ENCODE assay signal across 11 cellular contexts in genomic region chr11:83612891-83613766, GRCh38.
DNase-seq lines count a peak whose midpoint lies in the region; ATAC-seq and TF ChIP-seq lines count a peak whose summit lies in the region.
"Had no signal": no experiment of that assay in that cellular context is flagged by ENCODE, and none has a peak within 500 bp of the region (broad histone marks: within the 10 kb centered on the region; RNA-seq: fewer than 3 reads in every experiment).

No MANE protein-coding gene starts in this region.

- no peak overlapping the region for H2BK15ac ChIP-seq in neuronal stem cell (ENCODE audit: low read length)

- H2AFZ ChIP-seq in neuronal stem cell (ENCODE audit: low read length) (peak overlapping the region; percentile 69), mammary epithelial cell (ENCODE audit: low read depth, low read length) (no peak overlapping the region)

- no peak overlapping the region for H3K27ac ChIP-seq in neuronal stem cell (replicated peaks; ENCODE audit: low read length)
- no peak overlapping the region for H3K27ac ChIP-seq in WERI-Rb-1
- H3K27ac ChIP-seq in mammary epithelial cell (ENCODE audit: insufficient read depth, low read depth, low read length), result no peak overlapping the region

- H3K9ac ChIP-seq in neuronal stem cell (ENCODE audit: low read depth, low read length, poor library complexity), result no peak overlapping the region
- no peak overlapping the region for H3K9ac ChIP-seq in mammary epithelial cell (ENCODE audit: insufficient read depth, low read length)

- TF ChIP-seq CTCF in WERI-Rb-1 (IDR thresholded peaks at IDR 0.05; ENCODE audit: low read depth, low read length) (no peak), mammary epithelial cell (conservative IDR thresholded peaks at IDR 0.05 in 1 of 2, IDR thresholded peaks at IDR 0.05 in 1 of 2; ENCODE audit: extremely low read depth in 1 of 2, insufficient read depth in 1 of 2, low read depth in 1 of 2, low read length in 2 of 2) (no peak)

- BruUV-seq in mammary epithelial cell (replicated peaks; lab: Mats Ljungman, UMichigan), result no TSS peak

- no peaks in the 10 kb centered on the region for H3K79me1 ChIP-seq in neuronal stem cell (ENCODE audit: low read depth, low read length)

- no peak overlapping the region for H3K18ac ChIP-seq in neuronal stem cell (ENCODE audit: low read length)

- no peak overlapping the region for H3K14ac ChIP-seq in neuronal stem cell (ENCODE audit: low read length)

- H3K27me3 ChIP-seq in neuronal stem cell (ENCODE audit: control insufficient read depth in 3 of 3, insufficient read depth in 3 of 3, low read depth in 1 of 3, low read length in 3 of 3), result no peaks in the 10 kb centered on the region
- peaks cover 23% of the 10 kb centered on the region for H3K27me3 ChIP-seq in WERI-Rb-1 (ENCODE audit: insufficient read depth, low read depth, severe bottlenecking)
- no peaks in the 10 kb centered on the region for H3K27me3 ChIP-seq in mammary epithelial cell (ENCODE audit: insufficient read depth, low read length)

- no peak overlapping the region for H3K23ac ChIP-seq in neuronal stem cell (ENCODE audit: low read depth, low read length, poor library complexity)

- intact Hi-C loops in mammary epithelial cell (cut with micrococcal nuclease), result no loop called here

- CTCF ChIA-PET in mammary epithelial cell (lab: Charles Lee; ENCODE audit: low non-redundant PET), result no interaction called here

- H3K4me3 ChIP-seq in neuronal stem cell (ENCODE audit: low read length in 2 of 2), result no peak overlapping the region
- H3K4me3 ChIP-seq in WERI-Rb-1 (ENCODE audit: low read depth, low read length), result no peak overlapping the region
- H3K4me3 ChIP-seq in mammary epithelial cell (replicated peaks in 1 of 3; ENCODE audit: insufficient read depth in 1 of 3, low read depth in 2 of 3, low read length in 3 of 3), result no peak overlapping the region

- H2BK12ac ChIP-seq in neuronal stem cell (ENCODE audit: low read length), result no peak overlapping the region

- H3K4me1 ChIP-seq in neuronal stem cell (ENCODE audit: control insufficient read depth in 2 of 2, insufficient read depth in 1 of 2, low read depth in 1 of 2, low read length in 2 of 2) (peaks cover 3 to 5% of the 10 kb centered on the region in 2 donors), mammary epithelial cell (ENCODE audit: insufficient read depth, low read length) (no peaks in the 10 kb centered on the region)

- no CpG with 5 or more reads among the region's 5 CpGs for whole genome bisulfite sequencing in neuronal stem cell (ENCODE audit: extremely low coverage in 2 of 2, insufficient read length in 2 of 2, insufficient replicate concordance in 1 of 2), 2 donors
- 34% methylated on average over 5 of the region's 5 CpGs for WGBS in mammary epithelial cell (ENCODE audit: low coverage, missing lambda C conversion rate)

- no peak overlapping the region for H2BK5ac ChIP-seq in neuronal stem cell (ENCODE audit: low read length)

- no peaks in the 10 kb centered on the region for H3K79me2 ChIP-seq in mammary epithelial cell (ENCODE audit: insufficient read depth, low read length)

- in situ Hi-C loops in mammary epithelial cell (cut with MboI; ENCODE audit: low sequenced_read_pairs in 2 of 2), result no loop called here

- H3K4ac ChIP-seq in neuronal stem cell (ENCODE audit: low read length), result no peak overlapping the region

- DNase-seq in NCI-H2171 treated with DMSO at 0.1 percent for 48 hours (lab: John Stamatoyannopoulos, UW) (peak; percentile 18), NCI-H2171 (lab: John Stamatoyannopoulos, UW) (no peak), NCI-H1436 (lab: John Stamatoyannopoulos, UW) (peak; percentile 66), neuronal stem cell (ENCODE audit: low spot score) (peak; percentile 30), WERI-Rb-1 (no peak), mammary epithelial cell (no peak)
- no peak for DNase-seq in stimulated activated CD4-positive, alpha-beta T cell treated with anti-CD3 and anti-CD28 coated beads, Interleukin-4, amount 100 ng/mL, for 24 hours
- DNase-seq: activated CD4-positive, alpha-beta T cell treated with anti-CD3 and anti-CD28 coated beads for 36 hours; NCI-H524; stimulated activated naive CD8-positive, alpha-beta T cell treated with anti-CD3 and anti-CD28 coated beads, Interleukin-15, Interleukin-2, amounts not matched to agents 100 U/mL and 50 U/mL, for 24 hours had no signal

- no peaks in the 10 kb centered on the region for H3K36me3 ChIP-seq in neuronal stem cell (replicated peaks in 1 of 2; ENCODE audit: control insufficient read depth in 2 of 2, insufficient read depth in 2 of 2, low read length in 2 of 2)
- H3K36me3 ChIP-seq in WERI-Rb-1, result no peaks in the 10 kb centered on the region
- no peaks in the 10 kb centered on the region for H3K36me3 ChIP-seq in mammary epithelial cell (ENCODE audit: insufficient read depth, low read length)

- no peak overlapping the region for H3K4me2 ChIP-seq in neuronal stem cell (ENCODE audit: insufficient read depth, low read length, poor library complexity, severe bottlenecking)
- no peak overlapping the region for H3K4me2 ChIP-seq in mammary epithelial cell (ENCODE audit: insufficient read depth, low read depth, low read length)

- H2AK5ac ChIP-seq in neuronal stem cell (ENCODE audit: low read depth, low read length), result no peak overlapping the region

- peak; percentile 82 for ATAC-seq in HG02798 (IDR thresholded peaks at IDR 0.05; ENCODE audit: poor library complexity, unreplicated experiment)
- ATAC-seq: activated CD4-positive, alpha-beta T cell treated with anti-CD3 and anti-CD28 coated beads for 36 hours; stimulated activated naive CD8-positive, alpha-beta T cell treated with anti-CD3 and anti-CD28 coated beads, Interleukin-15, Interleukin-2, amounts not matched to agents 100 U/mL and 50 U/mL, for 24 hours had no signal

- H3K9me3 ChIP-seq in neuronal stem cell (replicated peaks in 1 of 2; ENCODE audit: control insufficient read depth in 2 of 2, insufficient read depth in 1 of 2, low read depth in 1 of 2, low read length in 2 of 2) (no peaks in the 10 kb centered on the region), WERI-Rb-1 (ENCODE audit: severe bottlenecking) (no peaks in the 10 kb centered on the region), mammary epithelial cell (replicated peaks; ENCODE audit: insufficient read depth, low read length) (no peaks in the 10 kb centered on the region)

- H4K8ac ChIP-seq in neuronal stem cell (ENCODE audit: low read depth, low read length), result no peak overlapping the region

- H4K20me1 ChIP-seq in mammary epithelial cell (ENCODE audit: insufficient read depth, low read length), result no peaks in the 10 kb centered on the region

- no peak overlapping the region for H2BK120ac ChIP-seq in neuronal stem cell (ENCODE audit: low read depth, low read length)

- dilution Hi-C loops in mammary epithelial cell (cut with HindIII; ENCODE audit: low sequenced_read_pairs), result no loop called here

- H4K91ac ChIP-seq in neuronal stem cell (ENCODE audit: low read depth, low read length, poor library complexity), result no peak overlapping the region

Comparison
In these comparisons a context has a peak if more than half of its experiments do, and no peak if none do; other contexts are left out.
1. DNase-seq: peak in NCI-H2171 treated with DMSO at 0.1 percent for 48 hours (single experiment), NCI-H1436 (single experiment) and neuronal stem cell (single experiment); none in NCI-H2171 (single experiment), WERI-Rb-1 (single experiment), stimulated activated CD4-positive, alpha-beta T cell treated with anti-CD3 and anti-CD28 coated beads, Interleukin-4, amount 100 ng/mL, for 24 hours (single experiment) and mammary epithelial cell (single experiment).